In genomic region chr10:47159361-47160228, GRCh38 we compare ENCODE assay signal across 14 cellular contexts.
DNase-seq lines count a peak whose midpoint lies in the region; ATAC-seq and TF ChIP-seq lines count a peak whose summit lies in the region.
"Had no signal": no experiment of that assay in that cellular context is flagged by ENCODE, and none has a peak within 500 bp of the region (broad histone marks: within the 10 kb centered on the region; RNA-seq: fewer than 3 reads in every experiment).

No MANE protein-coding gene starts in this region.

- H3K36me3 ChIP-seq in IMR-90 (ENCODE audit: control insufficient read depth, insufficient read depth, low read length) (no peaks in the 10 kb centered on the region; the same call in 1 of the 2 replicates), fibroblast of lung (ENCODE audit: control insufficient read depth, insufficient read depth, low read length) (no peaks in the 10 kb centered on the region), HAP-1 (replicated peaks) (no peaks in the 10 kb centered on the region)
- H3K36me3 ChIP-seq: SJCRH30 had no signal

- CTCF ChIA-PET in AG04450 (lab: Charles Lee): interaction anchor here (1.1 kb wide), 1 partner anchor 112 kb away, joined by 3 read pairs; no protein-coding TSS in a partner anchor
- CTCF ChIA-PET in IMR-90 (lab: Yijun Ruan, JAX): no interaction called here

- peaks cover under 1% of the 10 kb centered on the region for H3K36me3 Mint-ChIP-seq in osteocyte (ENCODE audit: unreplicated experiment)
- H3K36me3 Mint-ChIP-seq: CD4-positive, CD25-positive, alpha-beta regulatory T cell had no signal

- H3K4me1 ChIP-seq in IMR-90 (ENCODE audit: control insufficient read depth, insufficient read depth, low read length) (peaks cover 7% of the 10 kb centered on the region), fibroblast of lung (ENCODE audit: control insufficient read depth, extremely low read depth, insufficient read depth, low read length) (peaks cover 5% of the 10 kb centered on the region), HAP-1 (no peaks in the 10 kb centered on the region)
- H3K4me1 ChIP-seq: SJCRH30 had no signal

- H3K79me2 ChIP-seq in fibroblast of lung (ENCODE audit: control insufficient read depth, insufficient read depth, low read length): no peaks in the 10 kb centered on the region

- H2AFZ ChIP-seq in IMR-90 (replicated peaks; ENCODE audit: low read length, poor library complexity): no peak overlapping the region
- H2AFZ ChIP-seq in fibroblast of lung (ENCODE audit: low read length): no peak overlapping the region

- intact Hi-C loops in IMR-90 (cut with micrococcal nuclease): no loop called here

- peaks cover 8% of the 10 kb centered on the region for H3K4me1 Mint-ChIP-seq in osteocyte (ENCODE audit: unreplicated experiment)

- H3K18ac ChIP-seq in IMR-90 (ENCODE audit: low read depth, low read length): no peak overlapping the region

- H3K23ac ChIP-seq in IMR-90 (ENCODE audit: low read depth, low read length): no peak overlapping the region

- no peak overlapping the region for H3K56ac ChIP-seq in IMR-90 (ENCODE audit: extremely low read depth, insufficient read depth, low read length)

- no peak for TF ChIP-seq RAD21 in IMR-90 (IDR thresholded peaks at IDR 0.05; ENCODE audit: low read length)

- no peak overlapping the region for H2BK120ac ChIP-seq in IMR-90 (ENCODE audit: low read depth, low read length)

- no peak overlapping the region; the same call in 1 of the 2 replicates for H2AK5ac ChIP-seq in IMR-90 (ENCODE audit: low read depth, low read length)

- H2BK15ac ChIP-seq in IMR-90 (ENCODE audit: low read depth, low read length): no peak overlapping the region

- H3K4me2 ChIP-seq in IMR-90 (ENCODE audit: low read depth, low read length) (no peak overlapping the region), fibroblast of lung (ENCODE audit: extremely low read depth, insufficient read depth, low read length) (no peak overlapping the region)

- H3K9ac ChIP-seq in IMR-90 (ENCODE audit: low read depth, low read length) (no peak overlapping the region), fibroblast of lung (ENCODE audit: insufficient read depth, low read length) (no peak overlapping the region)

- H2BK5ac ChIP-seq in IMR-90 (ENCODE audit: low read depth, low read length, poor library complexity, severe bottlenecking): no peak overlapping the region

- no peak overlapping the region for H2AK9ac ChIP-seq in IMR-90 (replicated peaks; ENCODE audit: low read depth, low read length, poor library complexity)

- no peak for TF ChIP-seq CTCF in AG04450 (IDR thresholded peaks at IDR 0.05; ENCODE audit: low read depth, low read length)
- TF ChIP-seq CTCF in IMR-90 (conservative IDR thresholded peaks at IDR 0.05; ENCODE audit: low read depth, low read length): no peak
- TF ChIP-seq CTCF in fibroblast of lung (conservative IDR thresholded peaks at IDR 0.05 in 1 of 2, IDR thresholded peaks at IDR 0.05 in 1 of 2; ENCODE audit: low read depth in 1 of 2, low read length in 2 of 2): no peak
- TF ChIP-seq CTCF in osteocyte (IDR thresholded peaks at IDR 0.05): no peak

- H2BK20ac ChIP-seq in IMR-90 (ENCODE audit: low read depth, low read length): no peak overlapping the region

- no peak for TF ChIP-seq POLR2A in IMR-90 (IDR thresholded peaks at IDR 0.05; ENCODE audit: low read depth, low read length)

- in situ Hi-C loops in IMR-90 (cut with MboI; ENCODE audit: low sequenced_read_pairs) (no loop called here), HAP-1 (cut with MboI; ENCODE audit: low sequenced_read_pairs) (no loop called here)

- no peak overlapping the region for H3K14ac ChIP-seq in IMR-90 (replicated peaks; ENCODE audit: low read depth, low read length)

- peaks cover 3% of the 10 kb centered on the region for H3K9me1 ChIP-seq in IMR-90 (ENCODE audit: insufficient read depth, low read length)

- H3K4me3 ChIP-seq in AG04450 (ENCODE audit: low read depth, low read length) (no peak overlapping the region), IMR-90 (ENCODE audit: insufficient read depth, low read depth, low read length) (no peak overlapping the region), fibroblast of lung (replicated peaks in 1 of 4; ENCODE audit: control extremely low read depth in 1 of 4, insufficient read depth in 1 of 4, low read depth in 3 of 4, low read length in 4 of 4) (no peak overlapping the region), HAP-1 (no peak overlapping the region)
- H3K4me3 ChIP-seq: SJCRH30 had no signal

- peaks cover 12% of the 10 kb centered on the region for H3K9me3 Mint-ChIP-seq in osteocyte (ENCODE audit: unreplicated experiment)

- no peak overlapping the region for H3K4me3 Mint-ChIP-seq in osteocyte (ENCODE audit: unreplicated experiment)
- H3K4me3 Mint-ChIP-seq: CD4-positive, CD25-positive, alpha-beta regulatory T cell had no signal

- H3K9me3 ChIP-seq in AG04450 (ENCODE audit: control insufficient read depth, insufficient read depth, low read length): peaks cover 5% of the 10 kb centered on the region
- H3K9me3 ChIP-seq in IMR-90 (ENCODE audit: control insufficient read depth, insufficient read depth, low read length): peaks cover 6% of the 10 kb centered on the region
- H3K9me3 ChIP-seq in fibroblast of lung (ENCODE audit: control insufficient read depth, insufficient read depth, low read depth, low read length): no peaks in the 10 kb centered on the region
- no peaks in the 10 kb centered on the region for H3K9me3 ChIP-seq in HAP-1
- H3K9me3 ChIP-seq: SJCRH30 had no signal

- no peak overlapping the region for H3K27ac Mint-ChIP-seq in osteocyte (ENCODE audit: unreplicated experiment)
- H3K27ac Mint-ChIP-seq: CD4-positive, CD25-positive, alpha-beta regulatory T cell had no signal

- H3K27me3 ChIP-seq in AG04450 (ENCODE audit: control insufficient read depth, insufficient read depth, low read length) (no peaks in the 10 kb centered on the region), IMR-90 (ENCODE audit: control insufficient read depth, insufficient read depth, low read length) (no peaks in the 10 kb centered on the region), fibroblast of lung (ENCODE audit: control insufficient read depth, insufficient read depth, low read length) (no peaks in the 10 kb centered on the region), HAP-1 (ENCODE audit: low read depth) (no peaks in the 10 kb centered on the region)
- H3K27me3 ChIP-seq: SJCRH30 had no signal

- H3K27ac ChIP-seq in AG04450 (ENCODE audit: low read depth, low read length): peak overlapping the region; percentile 42
- H3K27ac ChIP-seq in IMR-90 (ENCODE audit: insufficient read depth, low read length): no peak overlapping the region
- peak overlapping the region; percentile 68 for H3K27ac ChIP-seq in fibroblast of lung (ENCODE audit: insufficient read depth, low read length)
- H3K27ac ChIP-seq: RWPE1, SJCRH30 had no signal

- POLR2A ChIA-PET in AG04450 (lab: Yijun Ruan, JAX) (interaction anchor here (1.9 kb wide), 1 partner anchor 22 kb away, joined by 9 read pairs; no protein-coding TSS in a partner anchor), IMR-90 (lab: Charles Lee; ENCODE audit: unreplicated experiment) (no interaction called here)

- H3K27me3 Mint-ChIP-seq in osteocyte (ENCODE audit: unreplicated experiment): no peaks in the 10 kb centered on the region

- no peak overlapping the region; the same call in 1 of the 2 replicates for H4K91ac ChIP-seq in IMR-90 (ENCODE audit: insufficient read depth, low read depth, low read length)

- 0 out of 4 replicates have a peak, but pooled peaks cover 0 to under 1% of the 10 kb centered on the region in 2 experiments for H3K79me1 ChIP-seq in IMR-90 (ENCODE audit: low read depth in 1 of 2, low read length in 2 of 2)

- WGBS in IMR-90 (ENCODE audit: extremely low coverage in 2 of 2, insufficient read length in 1 of 2), 2 experiments: 79% methylated on average over 3 of the region's 7 CpGs; no CpG with 5 or more reads in 1 of the 2 experiments

- H4K5ac ChIP-seq in IMR-90 (ENCODE audit: low read depth, low read length): no peak overlapping the region

- no peak overlapping the region for H4K8ac ChIP-seq in IMR-90 (ENCODE audit: low read depth in 2 of 2, low read length in 2 of 2)

- H4K20me1 ChIP-seq in IMR-90 (ENCODE audit: insufficient read depth, low read length): no peaks in the 10 kb centered on the region
- no peaks in the 10 kb centered on the region for H4K20me1 ChIP-seq in fibroblast of lung (ENCODE audit: control insufficient read depth, extremely low read depth, insufficient read depth, low read length)

- H3K4ac ChIP-seq in IMR-90 (ENCODE audit: low read depth, low read length): no peak overlapping the region

- no TSS peak for BruUV-seq in IMR-90 (replicated peaks; lab: Mats Ljungman, UMichigan)

- no peak for DNase-seq in AG04450 (ENCODE audit: low read depth, low spot score)
- no peak for DNase-seq in IMR-90
- DNase-seq in fibroblast of lung (ENCODE audit: low read depth in 2 of 2): peak in 1 of 2 donors; percentile 22
- peak; percentile 73 for DNase-seq in osteocyte (ENCODE audit: extremely low spot score, unreplicated experiment)
- no peak for DNase-seq in NCI-H226
- DNase-seq in HAP-1 (ENCODE audit: low spot score in 2 of 2): no peak
- DNase-seq: CD4-positive, CD25-positive, alpha-beta regulatory T cell; NCI-H1436 treated with DMSO at 0.1 percent for 48 hours; NCI-H2081 treated with DMSO at 0.1 percent for 48 hours; NCI-H524 treated with DMSO at 0.1 percent for 48 hours; SJCRH30 had no signal

- dilution Hi-C loops in IMR-90 (cut with HindIII; ENCODE audit: low sequenced_read_pairs, unreplicated experiment): no loop called here

- ATAC-seq in IMR-90 (ENCODE audit: low read depth) (peak; percentile 48), GM19351 (IDR thresholded peaks at IDR 0.05; ENCODE audit: unreplicated experiment) (no peak), GM21825 (IDR thresholded peaks at IDR 0.05; ENCODE audit: unreplicated experiment) (no peak)

TF ChIP-seq in IMR-90, 13 proteins besides CTCF, POLR2A, EP300 and RAD21 (continues in another document):
- no peak for TF ChIP-seq SMC3 (IDR thresholded peaks at IDR 0.05; ENCODE audit: low read depth, low read length)
- no peak for TF ChIP-seq MAZ (IDR thresholded peaks at IDR 0.05; ENCODE audit: borderline replicate concordance, low read depth, low read length)
- TF ChIP-seq, protein P1, sequence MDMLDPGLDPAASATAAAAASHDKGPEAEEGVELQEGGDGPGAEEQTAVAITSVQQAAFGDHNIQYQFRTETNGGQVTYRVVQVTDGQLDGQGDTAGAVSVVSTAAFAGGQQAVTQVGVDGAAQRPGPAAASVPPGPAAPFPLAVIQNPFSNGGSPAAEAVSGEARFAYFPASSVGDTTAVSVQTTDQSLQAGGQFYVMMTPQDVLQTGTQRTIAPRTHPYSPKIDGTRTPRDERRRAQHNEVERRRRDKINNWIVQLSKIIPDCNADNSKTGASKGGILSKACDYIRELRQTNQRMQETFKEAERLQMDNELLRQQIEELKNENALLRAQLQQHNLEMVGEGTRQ (IDR thresholded peaks at IDR 0.05; ENCODE audit: low read depth, low read length): no peak
- TF ChIP-seq MXI1 (IDR thresholded peaks at IDR 0.05; ENCODE audit: borderline replicate concordance, low read depth, low read length): no peak
- no peak for TF ChIP-seq RFX5 (IDR thresholded peaks at IDR 0.05; ENCODE audit: low read depth, low read length)
- no peak for TF ChIP-seq CEBPB (IDR thresholded peaks at IDR 0.05; ENCODE audit: low read depth, low read length)
- no peak for TF ChIP-seq BHLHE40 (IDR thresholded peaks at IDR 0.05; ENCODE audit: low read depth, low read length)
- TF ChIP-seq RCOR1 (IDR thresholded peaks at IDR 0.05; ENCODE audit: insufficient replicate concordance, low read length): no peak
